15 cellular contexts compared by ENCODE assay signal in genomic region chr11:46319074-46319453, GRCh38. TPM values are rescaled to one million over a fixed set of nuclear protein-coding genes. Genes with fewer than 3 reads are reported as not detected.
DNase-seq lines count a peak whose midpoint lies in the region; ATAC-seq, FAIRE-seq and TF ChIP-seq lines count a peak whose summit lies in the region.
"Had no signal": no experiment of that assay in that cellular context is flagged by ENCODE, and none has a peak within 500 bp of the region (broad histone marks: within the 10 kb centered on the region; RNA-seq: fewer than 3 reads in every experiment).

No MANE protein-coding gene starts in this region.

- FAIRE-seq in GM12878 (lab: Jason Lieb, UNC) = no peak

- SMC1A ChIA-PET in GM12878 (lab: Charles Lee; ENCODE audit: uncharacterized antibody, unreplicated experiment) = interaction anchor here (0.8 to 3.1 kb wide), 11 partner anchors 10 to 192 kb away, joined by 3 to 16 read pairs (median 4); no protein-coding TSS in a partner anchor

- no peaks in the 10 kb centered on the region for H3F3A ChIP-seq in OCI-LY1 (ENCODE audit: insufficient read depth, low read length)

- in situ Hi-C loops in GM12878 (cut with MboI) = no loop called here

- H3K27ac ChIP-seq in OCI-LY1 (ENCODE audit: low read depth, low read length, poor library complexity, severe bottlenecking) (no peak overlapping the region), GM12878 (ENCODE audit: control insufficient read depth, insufficient read depth) (no peak overlapping the region)
- H3K27ac ChIP-seq: KMS-11 had no signal

- POLR2A ChIA-PET in GM12878 (lab: Charles Lee) = interaction anchor here (0.8 to 1.2 kb wide), 3 partner anchors 12 to 76 kb away, joined by 3 to 4 read pairs (median 3); no protein-coding TSS in a partner anchor

- H3K79me2 ChIP-seq in OCI-LY1 (ENCODE audit: insufficient read depth, low read length) (no peaks in the 10 kb centered on the region), GM12878 (ENCODE audit: control insufficient read depth, insufficient read depth, low read length) (no peaks in the 10 kb centered on the region)

- peak overlapping the region; percentile 97 for H3K27ac Mint-ChIP-seq in activated naive CD4-positive, alpha-beta T cell treated with anti-CD3 and anti-CD28 coated beads, Interleukin-2, amount 50 U/mL, for 24 hours
- peak overlapping the region; percentile 84 for H3K27ac Mint-ChIP-seq in stimulated activated effector memory CD8-positive, alpha-beta T cell treated with anti-CD3 and anti-CD28 coated beads, Interleukin-12 subunit alpha, Interleukin-12 subunit beta, amount 100 ng/mL, for 72 hours

- no peak for ATAC-seq in GM12878
- no peak for ATAC-seq in stimulated activated effector memory CD8-positive, alpha-beta T cell treated with anti-CD3 and anti-CD28 coated beads, Interleukin-12 subunit alpha, Interleukin-12 subunit beta, amount 100 ng/mL, for 72 hours
- ATAC-seq in GM21576 (IDR thresholded peaks at IDR 0.05; ENCODE audit: unreplicated experiment) = no peak

- no peaks in the 10 kb centered on the region for H4K20me1 ChIP-seq in OCI-LY1 (ENCODE audit: insufficient read depth, low read length)
- H4K20me1 ChIP-seq in GM12878 (ENCODE audit: control insufficient read depth, insufficient read depth) = no peaks in the 10 kb centered on the region

- H3K4me3 ChIP-seq in OCI-LY1 (ENCODE audit: low read depth, low read length, poor library complexity, severe bottlenecking) (no peak overlapping the region), GM12878 (no peak overlapping the region)
- H3K4me3 ChIP-seq: gastroesophageal sphincter, HAP-1 had no signal

- peaks cover 11% of the 10 kb centered on the region for H3K4me1 ChIP-seq in OCI-LY1 (ENCODE audit: insufficient read depth, low read length, severe bottlenecking)
- H3K4me1 ChIP-seq in GM12878 (ENCODE audit: control insufficient read depth, insufficient read depth, low read length) = peaks cover 9% of the 10 kb centered on the region
- H3K4me1 ChIP-seq: HAP-1 had no signal

- intact Hi-C loops in GM12878 (cut with micrococcal nuclease; ENCODE audit: unreplicated experiment) = no loop called here

- no peak overlapping the region for H2AFZ ChIP-seq in OCI-LY1 (ENCODE audit: low read length)
- peak overlapping the region; percentile 63 for H2AFZ ChIP-seq in GM12878 (ENCODE audit: control insufficient read depth, low read depth, low read length)

- H3K9ac ChIP-seq in OCI-LY1 (ENCODE audit: low read length) (no peak overlapping the region), GM12878 (ENCODE audit: control insufficient read depth, insufficient read depth, low read length) (no peak overlapping the region)
- H3K9ac ChIP-seq: KMS-11 had no signal

- H3K4me3 Mint-ChIP-seq in activated naive CD4-positive, alpha-beta T cell treated with anti-CD3 and anti-CD28 coated beads, Interleukin-2, amount 50 U/mL, for 24 hours = peak overlapping the region; percentile 45
- peak overlapping the region; percentile 1 for H3K4me3 Mint-ChIP-seq in stimulated activated effector memory CD8-positive, alpha-beta T cell treated with anti-CD3 and anti-CD28 coated beads, Interleukin-12 subunit alpha, Interleukin-12 subunit beta, amount 100 ng/mL, for 72 hours

- no peaks in the 10 kb centered on the region for H3K36me3 ChIP-seq in OCI-LY1 (ENCODE audit: insufficient read depth, low read length)
- no peaks in the 10 kb centered on the region for H3K36me3 ChIP-seq in GM12878 (ENCODE audit: control insufficient read depth in 2 of 2, insufficient read depth in 2 of 2, low read length in 1 of 2)
- H3K36me3 ChIP-seq: HAP-1 had no signal

- H3K4me1 Mint-ChIP-seq in activated naive CD4-positive, alpha-beta T cell treated with anti-CD3 and anti-CD28 coated beads, Interleukin-2, amount 50 U/mL, for 24 hours = peaks cover 43% of the 10 kb centered on the region
- H3K4me1 Mint-ChIP-seq in stimulated activated effector memory CD8-positive, alpha-beta T cell treated with anti-CD3 and anti-CD28 coated beads, Interleukin-12 subunit alpha, Interleukin-12 subunit beta, amount 100 ng/mL, for 72 hours = peaks cover 20% of the 10 kb centered on the region

- no peak for TF ChIP-seq EP300 in GM12878 (IDR thresholded peaks at IDR 0.05; ENCODE audit: borderline replicate concordance in 1 of 2, control insufficient read depth in 1 of 2, low read depth in 2 of 2, low read length in 2 of 2)

- no peak for TF ChIP-seq RAD21 in GM12878 (IDR thresholded peaks at IDR 0.05; ENCODE audit: insufficient read depth, low read depth, low read length)

- no peaks in the 10 kb centered on the region for H3K9me2 ChIP-seq in OCI-LY1 (ENCODE audit: low read depth, low read length)

- no TSS peak for BruUV-seq in GM12878 (replicated peaks; lab: Mats Ljungman, UMichigan)

- H3K36me3 Mint-ChIP-seq in activated naive CD4-positive, alpha-beta T cell treated with anti-CD3 and anti-CD28 coated beads, Interleukin-2, amount 50 U/mL, for 24 hours = no peaks in the 10 kb centered on the region
- no peaks in the 10 kb centered on the region for H3K36me3 Mint-ChIP-seq in stimulated activated effector memory CD8-positive, alpha-beta T cell treated with anti-CD3 and anti-CD28 coated beads, Interleukin-12 subunit alpha, Interleukin-12 subunit beta, amount 100 ng/mL, for 72 hours

- TF ChIP-seq CTCF in OCI-LY1 (IDR thresholded peaks at IDR 0.05; ENCODE audit: low read length) (no peak), GM12878 (IDR thresholded peaks at IDR 0.05 in 2 of 3, conservative IDR thresholded peaks at IDR 0.05 in 1 of 3; ENCODE audit: control insufficient read depth in 2 of 3, extremely low read depth in 1 of 3, insufficient read depth in 1 of 3, low read depth in 3 of 3, low read length in 3 of 3) (no peak)

- no peak for TF ChIP-seq POLR2A in GM12878 (IDR thresholded peaks at IDR 0.05; ENCODE audit: low read depth, low read length)

- H3K4me2 ChIP-seq in OCI-LY1 (ENCODE audit: low read length) (peak overlapping the region; percentile 12; the same call in 1 of the 2 replicates), GM12878 (ENCODE audit: control insufficient read depth, insufficient read depth) (no peak overlapping the region)
- H3K4me2 ChIP-seq: KMS-11 had no signal

- WGBS in GM12878 (ENCODE audit: insufficient coverage, insufficient replicate concordance, low lambda C conversion rate, missing lambda C conversion rate) = 95% methylated on average over 5 of the region's 5 CpGs

- CTCF ChIA-PET in GM12878 (lab: Yijun Ruan, JAX) = interaction anchor here (0.5 to 14.4 kb wide), 9 partner anchors 10 to 1201 kb away, joined by 3 to 626 read pairs (median 4); no protein-coding TSS in a partner anchor

- H3K9me3 ChIP-seq in OCI-LY1 (ENCODE audit: low read length) (no peaks in the 10 kb centered on the region), GM12878 (replicated peaks; ENCODE audit: control insufficient read depth, insufficient read depth, low read length) (no peaks in the 10 kb centered on the region)
- H3K9me3 ChIP-seq: gastroesophageal sphincter, HAP-1 had no signal

- no peak for DNase-seq in activated naive CD4-positive, alpha-beta T cell (lab: John Stamatoyannopoulos, UW)
- DNase-seq in GM12878 (ENCODE audit: low read depth, low spot score) (no peak), glomerular visceral epithelial cell (ENCODE audit: extremely low spot score) (no peak)
- DNase-seq in stimulated activated effector memory CD8-positive, alpha-beta T cell treated with anti-CD3 and anti-CD28 coated beads, Interleukin-12 subunit alpha, Interleukin-12 subunit beta, amount 100 ng/mL, for 72 hours (ENCODE audit: low spot score in 2 of 2) = no peak
- no peak for DNase-seq in stimulated activated CD4-positive, alpha-beta T cell treated with anti-CD3 and anti-CD28 coated beads, Interleukin-2, amount 100 ng/mL, for 24 hours
- DNase-seq: activated CD4-positive, alpha-beta T cell treated with anti-CD3 and anti-CD28 coated beads, Interleukin-2, amount 50 U/mL, for 48 hours; NCI-H1930; NCI-H526 treated with DMSO at 0.1 percent for 48 hours; posterior cingulate gyrus had no signal

- RAD21 ChIA-PET in GM12878 (lab: Charles Lee; ENCODE audit: unreplicated experiment) = interaction anchor here (0.9 to 14.8 kb wide), 4 partner anchors 10 to 75 kb away, joined by 3 to 316 read pairs (median 6); no protein-coding TSS in a partner anchor

- H3K27me3 ChIP-seq in OCI-LY1 (ENCODE audit: insufficient read depth, low read length) (no peaks in the 10 kb centered on the region; the same call in 1 of the 2 replicates), GM12878 (replicated peaks in 1 of 2; ENCODE audit: control insufficient read depth in 2 of 2, insufficient read depth in 2 of 2, low read length in 1 of 2) (no peaks in the 10 kb centered on the region)
- H3K27me3 ChIP-seq: gastroesophageal sphincter had no signal

- H3K9me3 Mint-ChIP-seq in activated naive CD4-positive, alpha-beta T cell treated with anti-CD3 and anti-CD28 coated beads, Interleukin-2, amount 50 U/mL, for 24 hours = no peaks in the 10 kb centered on the region
- H3K9me3 Mint-ChIP-seq in stimulated activated effector memory CD8-positive, alpha-beta T cell treated with anti-CD3 and anti-CD28 coated beads, Interleukin-12 subunit alpha, Interleukin-12 subunit beta, amount 100 ng/mL, for 72 hours = no peaks in the 10 kb centered on the region

- no peaks in the 10 kb centered on the region for H3K27me3 Mint-ChIP-seq in activated naive CD4-positive, alpha-beta T cell treated with anti-CD3 and anti-CD28 coated beads, Interleukin-2, amount 50 U/mL, for 24 hours

RNA-seq across cellular contexts. Expression of gene DGKZ, which starts 28.2 kb away (rescaled TPM):
- 125 and 130 TPM in 2 replicates for total RNA-seq in GM12878 (2013; cell fraction: nucleolus; rRNA removed)
- total RNA-seq in GM12878 (2014; rRNA removed) (59.0 and 67.4 TPM in 2 replicates), GM12878 (2014; rRNA removed; fragmentation: Illumina TruSeq; extraction: Trizol) (17.5 and 22.3 TPM in 2 replicates), GM12878 (2021) (69.3 and 78.4 TPM in 2 replicates)
- 16.5 TPM for polyA plus RNA-seq in GM12878 (2011; ENCODE audit: low read depth)
- polyA plus RNA-seq in GM12878 (2011; rRNA removed) (16.5 and 35.2 TPM in 2 replicates), GM12878 (2014; fragmentation: Illumina TruSeq; extraction: Trizol) (8.3 and 29.0 TPM in 2 replicates), GM12878 (2014; fragmentation: Nextera tagmentation; extraction: Ambion mirVana) (1 to 10 TPM in 1 of 2 experiments, under 1 TPM in 1; 0.50 to 1.6 TPM), GM12878 (2014; rRNA removed) (68.4 and 78.5 TPM in 2 replicates), GM12878 (2016; fragmentation: Nextera tagmentation; extraction: Ambion mirVana) (10 to 100 TPM; 43.7 to 44.6 TPM)
- 68.4 and 86.8 TPM in 2 replicates for polyA plus RNA-seq in GM12878 (2011; cell fraction: cytosol; rRNA removed)
- 403 and 444 TPM in 2 replicates for polyA plus RNA-seq in GM12878 (2011; cell fraction: nucleus; rRNA removed)
- 43.3 and 52.1 TPM in 2 replicates for polyA plus RNA-seq in GM12878 (2012)
- polyA minus RNA-seq in GM12878 (2011; rRNA and poly(A)+ RNA removed) = 36.9 and 81.4 TPM in 2 replicates
- polyA minus RNA-seq in GM12878 (2011; cell fraction: cytosol; rRNA and poly(A)+ RNA removed) = 26.5 and 41.5 TPM in 2 replicates
- 67.3 and 115 TPM in 2 replicates for polyA minus RNA-seq in GM12878 (2011; cell fraction: nucleus; rRNA and poly(A)+ RNA removed)

RNA-seq across cellular contexts. Expression of gene CREB3L1, which starts 41.6 kb away (rescaled TPM):
- total RNA-seq in GM12878 (2013; cell fraction: nucleolus; rRNA removed) = 3.5 and 4.3 TPM in 2 replicates
- total RNA-seq in GM12878 (2014; rRNA removed) (0.11 and 1.2 TPM in 2 replicates), GM12878 (2014; rRNA removed; fragmentation: Illumina TruSeq; extraction: Trizol) (0.04 TPM in 1 of 2 replicates, not detected in the other), GM12878 (2021) (1.0 and 1.4 TPM in 2 replicates)
- 0.91 TPM for polyA plus RNA-seq in GM12878 (2011; ENCODE audit: low read depth)
- polyA plus RNA-seq in GM12878 (2011; rRNA removed) (0.18 and 0.26 TPM in 2 replicates), GM12878 (2014; fragmentation: Illumina TruSeq; extraction: Trizol) (0.25 and 0.28 TPM in 2 replicates), GM12878 (2014; fragmentation: Nextera tagmentation; extraction: Ambion mirVana) (under 1 TPM; 0.03 to 0.13 TPM), GM12878 (2014; rRNA removed) (0.20 and 0.28 TPM in 2 replicates), GM12878 (2016; fragmentation: Nextera tagmentation; extraction: Ambion mirVana) (under 1 TPM; 0.24 to 0.27 TPM)
- 0.20 and 0.30 TPM in 2 replicates for polyA plus RNA-seq in GM12878 (2011; cell fraction: cytosol; rRNA removed)
- polyA plus RNA-seq in GM12878 (2011; cell fraction: nucleus; rRNA removed) = 0.37 and 0.75 TPM in 2 replicates
- polyA plus RNA-seq in GM12878 (2012) = 2.7 and 3.3 TPM in 2 replicates
- polyA minus RNA-seq in GM12878 (2011; rRNA and poly(A)+ RNA removed) = 0.31 and 0.37 TPM in 2 replicates
- 0.94 and 2.4 TPM in 2 replicates for polyA minus RNA-seq in GM12878 (2011; cell fraction: cytosol; rRNA and poly(A)+ RNA removed)
- polyA minus RNA-seq in GM12878 (2011; cell fraction: nucleus; rRNA and poly(A)+ RNA removed) = 0.36 and 0.67 TPM in 2 replicates
